11 cellular contexts compared by ENCODE assay signal in genomic region chr17:5241861-5242671, GRCh38. TPM values are rescaled to one million over a fixed set of nuclear protein-coding genes. Genes with fewer than 3 reads are reported as not detected.
A peak's percentile ranks its signal among the peaks of the same experiment; 100 is the strongest.
DNase-seq lines count a peak whose midpoint lies in the region; ATAC-seq, FAIRE-seq and TF ChIP-seq lines count a peak whose summit lies in the region.
"Had no signal": no experiment of that assay in that cellular context is flagged by ENCODE, and none has a peak within 500 bp of the region (broad histone marks: within the 10 kb centered on the region; RNA-seq: fewer than 3 reads in every experiment).

No MANE protein-coding gene starts in this region.

- H3K9me3 ChIP-seq in psoas muscle = no peaks in the 10 kb centered on the region

- WGBS in psoas muscle, 3 donors = 28 to 32% (median 31%) methylated on average over 10 of the region's 10 CpGs

- H3K36me3 ChIP-seq in bronchial epithelial cell (ENCODE audit: control insufficient read depth, insufficient read depth, low read length) (no peaks in the 10 kb centered on the region), psoas muscle (ENCODE audit: insufficient read depth in 1 of 2, low read depth in 1 of 2) (no peaks in the 10 kb centered on the region)

- no peak overlapping the region for H3K4me3 ChIP-seq in bronchial epithelial cell (ENCODE audit: low read depth, low read length)
- no peak overlapping the region for H3K4me3 ChIP-seq in psoas muscle

- peaks cover 10% of the 10 kb centered on the region for H3K4me1 ChIP-seq in psoas muscle

- FAIRE-seq in bronchial epithelial cell (lab: Jason Lieb, UNC) = no peak

- intact Hi-C loops in psoas muscle (cut with DNase I) = no loop called here

- H3K27me3 ChIP-seq in bronchial epithelial cell (ENCODE audit: control insufficient read depth, insufficient read depth, low read length) (no peaks in the 10 kb centered on the region), psoas muscle (ENCODE audit: insufficient read depth in 3 of 3, low read length in 2 of 3) (no peaks in the 10 kb centered on the region)

- peak overlapping the region; percentile 80 for H3K27ac ChIP-seq in psoas muscle
- H3K27ac ChIP-seq: parathyroid adenoma had no signal

- DNase-seq in activated CD4-positive, alpha-beta T cell treated with anti-CD3 and anti-CD28 coated beads for 48 hours = peak; percentile 9
- DNase-seq in activated CD4-positive, alpha-beta T cell treated with anti-CD3 and anti-CD28 coated beads, Interleukin-2, amount 50 U/mL, for 1 hour = no peak
- DNase-seq in bronchial epithelial cell (ENCODE audit: low read depth) (peak; percentile 79), psoas muscle (peak in 1 of 2 donors; percentile 68), SIG-M5 treated with dmso at 0.1 percent for 504 hours (lab: John Stamatoyannopoulos, UW; ENCODE audit: unreplicated experiment) (no peak), hepatic stellate cell (ENCODE audit: low spot score) (no peak)
- DNase-seq: ACHN; stimulated activated naive CD4-positive, alpha-beta T cell treated with Interleukin-2 at 50 U/mL for 16 hours had no signal

- peak; percentile 70 for ATAC-seq in HG03175 (IDR thresholded peaks at IDR 0.05; ENCODE audit: unreplicated experiment)
- ATAC-seq in psoas muscle = peak; percentile 90 to 97 (median 96)
- no peak for ATAC-seq in GM21717 (IDR thresholded peaks at IDR 0.05; ENCODE audit: unreplicated experiment)

- no peak for TF ChIP-seq CTCF in bronchial epithelial cell (IDR thresholded peaks at IDR 0.05; ENCODE audit: insufficient read depth, low read length, severe bottlenecking)
- TF ChIP-seq CTCF in psoas muscle (IDR thresholded peaks at IDR 0.05) = no peak

RNA-seq across cellular contexts. Expression of gene SCIMP, which starts 7.4 kb away (rescaled TPM):
- total RNA-seq in bronchial epithelial cell = not detected in 2 replicates
- under 1 TPM; 0.37 to 0.74 (median 0.50) TPM for total RNA-seq in psoas muscle
- polyA plus RNA-seq in psoas muscle = under 1 TPM; 0.12 to 0.55 (median 0.27) TPM

RNA-seq across cellular contexts. Expression of gene RABEP1, which starts 40.0 kb away (rescaled TPM):
- total RNA-seq in bronchial epithelial cell = 38.5 and 41.1 TPM in 2 replicates
- total RNA-seq in psoas muscle = 10 to 100 TPM; 69.9 to 86.1 (median 80.1) TPM
- polyA plus RNA-seq in psoas muscle = 100 to 1,000 TPM in 1 of 3 donors, 10 to 100 TPM in 2; 33.4 to 106 (median 36.3) TPM

RNA-seq across cellular contexts. Expression of gene ZNF594, which starts 50.4 kb away (rescaled TPM):
- total RNA-seq in bronchial epithelial cell = 2.9 and 3.2 TPM in 2 replicates
- 1 to 10 TPM; 1.5 to 4.0 (median 3.1) TPM for total RNA-seq in psoas muscle
- 1 to 10 TPM; 1.1 to 6.6 (median 1.2) TPM for polyA plus RNA-seq in psoas muscle

Comparison
In these comparisons a context has a peak if more than half of its experiments do, and no peak if none do; other contexts are left out.
1. DNase-seq: peak in activated CD4-positive, alpha-beta T cell treated with anti-CD3 and anti-CD28 coated beads for 48 hours (single experiment) and bronchial epithelial cell (single experiment); none in activated CD4-positive, alpha-beta T cell treated with anti-CD3 and anti-CD28 coated beads, Interleukin-2, amount 50 U/mL, for 1 hour (single experiment), SIG-M5 treated with dmso at 0.1 percent for 504 hours (single experiment) and hepatic stellate cell (single experiment).